Comparison of ENCODE assay signal across 11 cellular contexts in genomic region chr3:188646592-188646991, GRCh38.
A peak's percentile ranks its signal among the peaks of the same experiment; 100 is the strongest.
DNase-seq lines count a peak whose midpoint lies in the region; ATAC-seq and TF ChIP-seq lines count a peak whose summit lies in the region.
"Had no signal": no experiment of that assay in that cellular context is flagged by ENCODE, and none has a peak within 500 bp of the region (broad histone marks: within the 10 kb centered on the region; RNA-seq: fewer than 3 reads in every experiment).

No MANE protein-coding gene starts in this region.

- H3K36me3 ChIP-seq in DOHH2 (ENCODE audit: control insufficient read depth, low read length) (peaks cover 3% of the 10 kb centered on the region; the same call in 1 of the 2 replicates), right lobe of liver (no peaks in the 10 kb centered on the region), suprapubic skin (no peaks in the 10 kb centered on the region)

- ATAC-seq in right lobe of liver, result peak in 3 of 4 donors; percentile 43 to 59 (median 49)
- no peak for ATAC-seq in GM21360 (IDR thresholded peaks at IDR 0.05; ENCODE audit: unreplicated experiment)

- no peak for TF ChIP-seq CTCF in DOHH2 (IDR thresholded peaks at IDR 0.05; ENCODE audit: low read depth, low read length, poor library complexity, severe bottlenecking)
- TF ChIP-seq CTCF in right lobe of liver (IDR thresholded peaks at IDR 0.05), result no peak
- no peak for TF ChIP-seq CTCF in lower leg skin (IDR thresholded peaks at IDR 0.05)
- no peak for TF ChIP-seq CTCF in suprapubic skin (IDR thresholded peaks at IDR 0.05)

- peak; percentile 62 for DNase-seq in LHCN-M2 (ENCODE audit: low read depth)
- DNase-seq in astrocyte of the hippocampus (ENCODE audit: low read depth, low spot score), result peak; percentile 52
- DNase-seq in right lobe of liver, result no peak
- no peak for DNase-seq in lower leg skin (ENCODE audit: low spot score in 2 of 2)
- DNase-seq in NCI-H187 treated with DMSO at 0.1 percent for 48 hours (lab: John Stamatoyannopoulos, UW), result no peak
- no peak for DNase-seq in suprapubic skin (ENCODE audit: low spot score in 2 of 2)
- DNase-seq: glutamatergic neuron, HFFc6, NCI-H748 treated with DMSO at 0.1 percent for 48 hours had no signal

- H3F3A ChIP-seq in DOHH2 (ENCODE audit: control insufficient read depth, insufficient read depth), result peaks cover 3% of the 10 kb centered on the region; the same call in 1 of the 2 replicates

- H3K4me3 ChIP-seq in DOHH2 (ENCODE audit: low read length), result no peak overlapping the region
- H3K4me3 ChIP-seq in right lobe of liver, result no peak overlapping the region
- no peak overlapping the region for H3K4me3 ChIP-seq in lower leg skin (ENCODE audit: low read depth, poor library complexity, severe bottlenecking)
- no peak overlapping the region for H3K4me3 ChIP-seq in suprapubic skin

- 0% methylated on average over 1 of the region's 1 CpG for WGBS in right lobe of liver (ENCODE audit: insufficient coverage, low coverage, low lambda C conversion rate, missing lambda C conversion rate)
- 0% methylated on average over 1 of the region's 1 CpG for WGBS in lower leg skin, 2 donors
- 0% methylated on average over 1 of the region's 1 CpG for WGBS in suprapubic skin

- H3K27ac ChIP-seq in DOHH2 (ENCODE audit: low read depth, low read length) (no peak overlapping the region), right lobe of liver (no peak overlapping the region), suprapubic skin (no peak overlapping the region)

- peaks cover 29% of the 10 kb centered on the region for H3K4me1 ChIP-seq in DOHH2 (ENCODE audit: control insufficient read depth, low read length)
- H3K4me1 ChIP-seq in right lobe of liver, result no peaks in the 10 kb centered on the region
- H3K4me1 ChIP-seq in suprapubic skin, result peaks cover 10% of the 10 kb centered on the region

- H3K9me3 ChIP-seq in DOHH2 (ENCODE audit: control insufficient read depth, insufficient read depth, low read length) (no peaks in the 10 kb centered on the region), right lobe of liver (no peaks in the 10 kb centered on the region), suprapubic skin (no peaks in the 10 kb centered on the region)

- no peak for TF ChIP-seq POLR2A in right lobe of liver (IDR thresholded peaks at IDR 0.05)
- no peak for TF ChIP-seq POLR2A in lower leg skin (IDR thresholded peaks at IDR 0.05)
- no peak for TF ChIP-seq POLR2A in suprapubic skin (IDR thresholded peaks at IDR 0.05)

- peak overlapping the region; percentile 12; the same call in 1 of the 2 replicates for H3K4me2 ChIP-seq in DOHH2 (ENCODE audit: low read length)

- H4K20me1 ChIP-seq in DOHH2 (ENCODE audit: control insufficient read depth, insufficient read depth, low read depth, low read length), result no peaks in the 10 kb centered on the region

- no peak for TF ChIP-seq EP300 in suprapubic skin (IDR thresholded peaks at IDR 0.05)

- no peaks in the 10 kb centered on the region for H3K27me3 ChIP-seq in DOHH2 (ENCODE audit: control insufficient read depth, low read length)
- H3K27me3 ChIP-seq in right lobe of liver, result no peaks in the 10 kb centered on the region
- no peaks in the 10 kb centered on the region for H3K27me3 ChIP-seq in suprapubic skin

- intact Hi-C loops in right lobe of liver (cut with DNase I) (no loop called here), lower leg skin (cut with DNase I; ENCODE audit: low total_unique reads) (no loop called here)

- H3K79me2 ChIP-seq in DOHH2 (ENCODE audit: control insufficient read depth, low read length), result no peaks in the 10 kb centered on the region

- no peaks in the 10 kb centered on the region for H3K9me2 ChIP-seq in DOHH2 (replicated peaks; ENCODE audit: control insufficient read depth, low read length)

Comparison
In these comparisons a context has a peak if more than half of its experiments do, and no peak if none do; other contexts are left out.
1. DNase-seq: peak in LHCN-M2 (single experiment) and astrocyte of the hippocampus (single experiment); none in right lobe of liver (0 of 3), lower leg skin (0 of 2), NCI-H187 treated with DMSO at 0.1 percent for 48 hours (single experiment) and suprapubic skin (0 of 2).